18 cellular contexts compared by ENCODE assay signal in the genomic region with DNA sequence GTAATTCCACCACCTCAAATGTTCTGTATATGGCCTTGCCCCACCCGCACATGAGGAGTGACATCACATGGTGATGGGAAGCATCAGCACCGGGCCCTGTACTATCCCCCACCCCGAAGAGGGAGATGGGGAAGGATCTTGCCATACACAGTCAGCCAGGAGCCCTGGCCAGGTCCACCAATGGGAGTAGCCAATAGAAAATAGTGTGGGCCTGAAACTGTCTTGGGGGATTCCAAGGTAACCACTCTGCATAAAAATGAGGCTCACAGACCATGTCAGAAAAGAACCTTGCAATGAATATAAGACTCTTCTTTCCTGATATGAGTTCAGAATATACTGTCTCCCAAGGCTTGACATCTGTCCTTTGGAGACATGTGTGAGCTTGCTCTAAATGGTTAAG. TPM values are rescaled to one million over a fixed set of nuclear protein-coding genes. Genes with fewer than 3 reads are reported as not detected.
DNase-seq lines count a peak whose midpoint lies in the region; ATAC-seq, FAIRE-seq and TF ChIP-seq lines count a peak whose summit lies in the region.
"Had no signal": no experiment of that assay in that cellular context is flagged by ENCODE, and none has a peak within 500 bp of the region (broad histone marks: within the 10 kb centered on the region; RNA-seq: fewer than 3 reads in every experiment).

No MANE protein-coding gene starts in this region.

- no peaks in the 10 kb centered on the region for H3K9me3 ChIP-seq in WERI-Rb-1 (ENCODE audit: severe bottlenecking)

- peaks cover 41 to 58% (median 55%) of the 10 kb centered on the region in 3 donors for H3K4me1 Mint-ChIP-seq in naive B cell

- POLR2A ChIA-PET in GM10248 (lab: Yijun Ruan, JAX), result no interaction called here

- no peaks in the 10 kb centered on the region for H3K36me3 ChIP-seq in WERI-Rb-1
- H3K36me3 ChIP-seq: cardiac muscle cell had no signal

- H3K9me3 Mint-ChIP-seq in naive B cell, result peaks cover 0 to 5% (median 3%) of the 10 kb centered on the region in 7 donors

- CTCF ChIA-PET in GM10248 (lab: Yijun Ruan, JAX), result interaction anchor here (0.7 to 4.2 kb wide), 4 partner anchors 10 to 296 kb away, joined by 3 to 15 read pairs (median 4); no protein-coding TSS in a partner anchor

- TF ChIP-seq CTCF in GM10248 (IDR thresholded peaks at IDR 0.05; ENCODE audit: control extremely low read depth, extremely low read depth, low read depth, missing control alignments) (no peak), WERI-Rb-1 (IDR thresholded peaks at IDR 0.05; ENCODE audit: low read depth, low read length) (no peak)

- ATAC-seq in GM19395 (IDR thresholded peaks at IDR 0.05; ENCODE audit: unreplicated experiment), result peak; percentile 35
- peak; percentile 48 for ATAC-seq in HG02884 (IDR thresholded peaks at IDR 0.05; ENCODE audit: unreplicated experiment)
- ATAC-seq in naive B cell (ENCODE audit: low read depth in 2 of 2), result peak; percentile 23 to 26
- no peak for ATAC-seq in HG03457 (IDR thresholded peaks at IDR 0.05; ENCODE audit: unreplicated experiment)
- ATAC-seq: Right ventricle myocardium inferior had no signal

- peak overlapping the region in 7 of 8 donors; percentile 42 to 85 (median 67) for H3K4me3 Mint-ChIP-seq in naive B cell

- peaks cover 0 to under 1% (median 0%) of the 10 kb centered on the region in 3 donors for H3K27me3 Mint-ChIP-seq in naive B cell

- no peak overlapping the region for H3K27ac ChIP-seq in WERI-Rb-1
- H3K27ac ChIP-seq: C4-2B, cardiac muscle cell had no signal

- peak; percentile 55 for DNase-seq in GM10248 (ENCODE audit: extremely low spot score)
- DNase-seq in naive B cell, result no peak
- no peak for DNase-seq in WERI-Rb-1
- no peak for DNase-seq in retina
- DNase-seq in RCC 7860 (ENCODE audit: low spot score), result no peak
- DNase-seq: activated CD4-positive, alpha-beta T cell treated with anti-CD3 and anti-CD28 coated beads, Interleukin-2, amount 50 U/mL, for 4 hours; MM.1S; NCI-H1436 treated with DMSO at 0.1 percent for 48 hours; NCI-H69; T-helper 1 cell had no signal

- no peak overlapping the region for H3K4me3 ChIP-seq in WERI-Rb-1 (ENCODE audit: low read depth, low read length)
- H3K4me3 ChIP-seq: cardiac muscle cell had no signal

- H3K27me3 ChIP-seq in WERI-Rb-1 (ENCODE audit: insufficient read depth, low read depth, severe bottlenecking), result no peaks in the 10 kb centered on the region
- H3K27me3 ChIP-seq: cardiac muscle cell had no signal

- H3K27ac Mint-ChIP-seq in naive B cell, result peak overlapping the region in 2 of 6 donors; percentile 70 to 81

- no peak for FAIRE-seq in RCC 7860 (lab: Jason Lieb, UNC)
- FAIRE-seq: G401.6, islet of Langerhans had no signal

- peaks cover 0 to under 1% of the 10 kb centered on the region in 2 donors for H3K36me3 Mint-ChIP-seq in naive B cell

RNA-seq across cellular contexts. Expression of a gene that starts 51.1 kb away (rescaled TPM):
- under 1 TPM in 1 of 6 donors, not detected in 5; 0.66 TPM for polyA plus RNA-seq in naive B cell (ENCODE audit: low read depth in 6 of 6)
